8 cellular contexts compared by ENCODE assay signal in genomic region chr12:42299392-42300308, GRCh38. TPM values are rescaled to one million over a fixed set of nuclear protein-coding genes. Genes with fewer than 3 reads are reported as not detected.
DNase-seq lines count a peak whose midpoint lies in the region; ATAC-seq, FAIRE-seq and TF ChIP-seq lines count a peak whose summit lies in the region.

No MANE protein-coding gene starts in this region.

- intact Hi-C loops in activated CD4-positive, alpha-beta T cell treated with anti-CD3 and anti-CD28 coated beads for 36 hours (cut with DNase I, micrococcal nuclease), result loop anchor here (1.0 kb wide), 3 partner anchors 27 to 62 kb away; partner anchors contain the start of genes PPHLN1 (in 1 of the 2), YAF2 (in 1 of the 2) and ZCRB1 (in 1 of the 2)
- intact Hi-C loops in spleen (cut with DNase I; ENCODE audit: low total_unique reads), result no loop called here

- no peaks in the 10 kb centered on the region for H3K36me3 Mint-ChIP-seq in activated CD4-positive, alpha-beta T cell treated with anti-CD3 and anti-CD28 coated beads for 36 hours (ENCODE audit: low read depth)
- H3K36me3 Mint-ChIP-seq in glutamatergic neuron (ENCODE audit: unreplicated experiment), result no peaks in the 10 kb centered on the region

- H3K27me3 ChIP-seq in kidney epithelial cell (ENCODE audit: control insufficient read depth, insufficient read depth, low read length) (no peaks in the 10 kb centered on the region), spleen (replicated peaks in 1 of 7) (no peaks in the 10 kb centered on the region)

- H3K27me3 Mint-ChIP-seq in activated CD4-positive, alpha-beta T cell treated with anti-CD3 and anti-CD28 coated beads for 36 hours, result no peaks in the 10 kb centered on the region
- H3K27me3 Mint-ChIP-seq in glutamatergic neuron (ENCODE audit: unreplicated experiment), result peaks cover 2% of the 10 kb centered on the region

- no peaks in the 10 kb centered on the region for H3K4me1 ChIP-seq in spleen

- TF ChIP-seq POLR2A in spleen (IDR thresholded peaks at IDR 0.05), result no peak

- H3K36me3 ChIP-seq in kidney epithelial cell (ENCODE audit: control insufficient read depth, insufficient read depth, low read length), result no peaks in the 10 kb centered on the region
- H3K36me3 ChIP-seq in spleen, result no peaks in the 10 kb centered on the region

- 67 to 79% (median 70%) methylated on average over 8 of the region's 8 CpGs for WGBS in spleen, 5 donors

- peaks cover 0 to 8% (median 0%) of the 10 kb centered on the region in 8 donors for H3K9me3 ChIP-seq in spleen

- TF ChIP-seq CTCF in kidney epithelial cell (IDR thresholded peaks at IDR 0.05; ENCODE audit: insufficient read depth, low read length, poor library complexity, severe bottlenecking) (no peak), spleen (IDR thresholded peaks at IDR 0.05 in 8 of 11, conservative IDR thresholded peaks at IDR 0.05 in 3 of 11) (no peak), glutamatergic neuron (IDR thresholded peaks at IDR 0.05; ENCODE audit: partially characterized antibody, unreplicated experiment) (no peak)

- H3K4me3 Mint-ChIP-seq in activated CD4-positive, alpha-beta T cell treated with anti-CD3 and anti-CD28 coated beads for 36 hours, result peak overlapping the region; percentile 1
- H3K4me3 Mint-ChIP-seq in glutamatergic neuron (ENCODE audit: unreplicated experiment), result no peak overlapping the region

- ATAC-seq in HG02981 (IDR thresholded peaks at IDR 0.05; ENCODE audit: unreplicated experiment), result peak; percentile 79
- ATAC-seq in activated CD4-positive, alpha-beta T cell treated with anti-CD3 and anti-CD28 coated beads for 36 hours, result peak; percentile 95

- POLR2A ChIA-PET in activated CD4-positive, alpha-beta T cell treated with anti-CD3 and anti-CD28 coated beads for 36 hours (lab: Charles Lee), result no interaction called here

- peak overlapping the region in 2 of 8 donors; percentile 11 to 39 for H3K27ac ChIP-seq in spleen

- peak overlapping the region; percentile 77 for H3K27ac Mint-ChIP-seq in activated CD4-positive, alpha-beta T cell treated with anti-CD3 and anti-CD28 coated beads for 36 hours
- no peak overlapping the region for H3K27ac Mint-ChIP-seq in glutamatergic neuron (ENCODE audit: unreplicated experiment)

- peaks cover 17% of the 10 kb centered on the region for H3K4me1 Mint-ChIP-seq in activated CD4-positive, alpha-beta T cell treated with anti-CD3 and anti-CD28 coated beads for 36 hours
- no peaks in the 10 kb centered on the region for H3K4me1 Mint-ChIP-seq in glutamatergic neuron (ENCODE audit: low read depth, unreplicated experiment)

- CTCF ChIA-PET in activated CD4-positive, alpha-beta T cell treated with anti-CD3 and anti-CD28 coated beads for 36 hours (lab: Charles Lee), result interaction anchor here (0.7 to 2.5 kb wide), 4 partner anchors 13 to 1107 kb away, joined by 3 to 10 read pairs (median 6); no protein-coding TSS in a partner anchor

- H3K4me3 ChIP-seq in kidney epithelial cell (ENCODE audit: low read depth, low read length) (no peak overlapping the region), spleen (no peak overlapping the region)

- peak; percentile 20 for DNase-seq in GM19239 (ENCODE audit: insufficient read length, low spot score)
- DNase-seq in activated CD4-positive, alpha-beta T cell treated with anti-CD3 and anti-CD28 coated beads for 36 hours, result peak; percentile 88
- peak; percentile 45 for DNase-seq in kidney epithelial cell (ENCODE audit: low read depth)
- no peak for DNase-seq in inferior parietal cortex (ENCODE audit: extremely low spot score)
- no peak for DNase-seq in NCI-H2171 treated with DMSO at 0.1 percent for 48 hours (lab: John Stamatoyannopoulos, UW)
- no peak for DNase-seq in spleen
- DNase-seq in glutamatergic neuron, result no peak

- peak; percentile 93 for FAIRE-seq in GM19239 (lab: Jason Lieb, UNC)

- no peaks in the 10 kb centered on the region for H3K9me3 Mint-ChIP-seq in activated CD4-positive, alpha-beta T cell treated with anti-CD3 and anti-CD28 coated beads for 36 hours (ENCODE audit: low read depth)
- H3K9me3 Mint-ChIP-seq in glutamatergic neuron (ENCODE audit: unreplicated experiment), result no peaks in the 10 kb centered on the region

RNA-seq across cellular contexts. Expression of gene ZCRB1, which starts 26.2 kb away (rescaled TPM):
- total RNA-seq in activated CD4-positive, alpha-beta T cell treated with anti-CD3 and anti-CD28 coated beads for 36 hours, result 100 to 1,000 TPM in 1 of 2 experiments, 10 to 100 TPM in 1; 79.9 to 103 TPM
- total RNA-seq in kidney epithelial cell (36.8 and 38.0 TPM in 2 replicates), spleen (10 to 100 TPM; 27.2 to 43.0 (median 30.6) TPM), glutamatergic neuron (ENCODE audit: unreplicated experiment) (43.2 TPM)
- 10 to 100 TPM; 31.8 to 40.1 (median 36.9) TPM for polyA plus RNA-seq in spleen

RNA-seq across cellular contexts. Expression of gene PPHLN1, which starts 26.3 kb away (rescaled TPM):
- 10 to 100 TPM; 86.2 to 90.0 TPM for total RNA-seq in activated CD4-positive, alpha-beta T cell treated with anti-CD3 and anti-CD28 coated beads for 36 hours
- total RNA-seq in kidney epithelial cell (51.2 and 57.2 TPM in 2 replicates), spleen (100 to 1,000 TPM in 1 of 7 donors, 10 to 100 TPM in 6; 60.0 to 103 (median 75.3) TPM), glutamatergic neuron (ENCODE audit: unreplicated experiment) (64.4 TPM)
- polyA plus RNA-seq in spleen, result 10 to 100 TPM; 39.6 to 49.1 (median 42.7) TPM

Comparison
In these comparisons a context has a peak if more than half of its experiments do, and no peak if none do; other contexts are left out.
1. DNase-seq: peak in GM19239 (single experiment), activated CD4-positive, alpha-beta T cell treated with anti-CD3 and anti-CD28 coated beads for 36 hours (single experiment) and kidney epithelial cell (single experiment); none in inferior parietal cortex (single experiment), NCI-H2171 treated with DMSO at 0.1 percent for 48 hours (single experiment), spleen (single experiment) and glutamatergic neuron (single experiment).